9 cellular contexts compared by ENCODE assay signal in genomic region chr9:88476491-88477271, GRCh38. TPM values are rescaled to one million over a fixed set of nuclear protein-coding genes. Genes with fewer than 3 reads are reported as not detected.
DNase-seq lines count a peak whose midpoint lies in the region; ATAC-seq and TF ChIP-seq lines count a peak whose summit lies in the region.
"Had no signal": no experiment of that assay in that cellular context is flagged by ENCODE, and none has a peak within 500 bp of the region (broad histone marks: within the 10 kb centered on the region; RNA-seq: fewer than 3 reads in every experiment).

No MANE protein-coding gene starts in this region.

- no peak overlapping the region for H4K91ac ChIP-seq in H9 (ENCODE audit: insufficient read length, low read depth, low read length)

- H2BK12ac ChIP-seq in H9 (ENCODE audit: insufficient read length, low read depth, low read length) = no peak overlapping the region

- H2BK20ac ChIP-seq in H9 (ENCODE audit: low read depth, low read length, poor library complexity, severe bottlenecking) = no peak overlapping the region

- no peak overlapping the region for H3K56ac ChIP-seq in H9 (ENCODE audit: insufficient read length, low read depth, low read length)

- no peak overlapping the region for H3K4ac ChIP-seq in H9 (ENCODE audit: low read depth, low read length)

- H3K27me3 ChIP-seq in H9 (ENCODE audit: insufficient read depth, low read length) (no peaks in the 10 kb centered on the region), left lung (no peaks in the 10 kb centered on the region)

- peak; percentile 64 for DNase-seq in Caki2 (ENCODE audit: low read depth)
- DNase-seq in H9 = no peak
- peak in 2 of 3 donors; percentile 3 to 7 for DNase-seq in immature natural killer cell
- no peak for DNase-seq in T-helper 17 cell
- no peak for DNase-seq in SHP77 (lab: John Stamatoyannopoulos, UW)
- DNase-seq in left lung = no peak
- no peak for DNase-seq in SK-N-DZ (ENCODE audit: low spot score)

- no peak overlapping the region for H3T11ph ChIP-seq in H9 (ENCODE audit: low read length)

- H3K23me2 ChIP-seq in H9 (ENCODE audit: insufficient read length, low read depth, low read length, poor library complexity, severe bottlenecking) = no peaks in the 10 kb centered on the region

- H2BK15ac ChIP-seq in H9 (ENCODE audit: low read depth, low read length) = no peak overlapping the region

- in situ Hi-C loops in Caki2 (cut with HindIII; ENCODE audit: low pct_unique_long_range_greater_than_20kb, low sequenced_read_pairs) = no loop called here

- H3K4me1 Mint-ChIP-seq in H9 (no peaks in the 10 kb centered on the region; a peak in 1 of 4 replicates), immature natural killer cell (peaks cover 10 to 24% of the 10 kb centered on the region in 2 donors), T-helper 17 cell (peaks cover 2% of the 10 kb centered on the region)
- peaks cover 17% of the 10 kb centered on the region for H3K4me1 Mint-ChIP-seq in T-helper 1 cell treated with Interleukin-12 subunit alpha and Interleukin-12 subunit beta and Interleukin-4 antibody, amounts not matched to agents 30 μg/mL and 1 μg/mL, for 36 hours (ENCODE audit: low read depth)

- no peak overlapping the region for H2AFZ ChIP-seq in H9 (ENCODE audit: low read length)

- no peaks in the 10 kb centered on the region for H3K9me3 Mint-ChIP-seq in H9
- H3K9me3 Mint-ChIP-seq in T-helper 1 cell treated with Interleukin-12 subunit alpha and Interleukin-12 subunit beta and Interleukin-4 antibody, amounts not matched to agents 30 μg/mL and 1 μg/mL, for 36 hours = no peaks in the 10 kb centered on the region
- H3K9me3 Mint-ChIP-seq in immature natural killer cell = no peaks in the 10 kb centered on the region

- no peak overlapping the region for H2AK5ac ChIP-seq in H9 (ENCODE audit: insufficient read length, low read length)

- intact Hi-C loops in left lung (cut with DNase I) = no loop called here

- TF ChIP-seq CTCF in H9 (conservative IDR thresholded peaks at IDR 0.05) (no peak), left lung (IDR thresholded peaks at IDR 0.05) (no peak)

- H3K79me1 ChIP-seq in H9 (ENCODE audit: insufficient read depth, low read depth, low read length, poor library complexity, severe bottlenecking) = peaks cover 4% of the 10 kb centered on the region

- H3K4me1 ChIP-seq in H9 (ENCODE audit: insufficient read depth, low read length) = no peaks in the 10 kb centered on the region
- H3K4me1 ChIP-seq in left lung = no peaks in the 10 kb centered on the region

- peaks cover 0 to 38% (median 15%) of the 10 kb centered on the region in 3 experiments; a peak in 6 of 7 replicates for H3K36me3 Mint-ChIP-seq in H9 (ENCODE audit: insufficient read depth in 1 of 3, low read depth in 3 of 3)
- peaks cover 12% of the 10 kb centered on the region for H3K36me3 Mint-ChIP-seq in T-helper 1 cell treated with Interleukin-12 subunit alpha and Interleukin-12 subunit beta and Interleukin-4 antibody, amounts not matched to agents 30 μg/mL and 1 μg/mL, for 36 hours (ENCODE audit: low read depth)
- peaks cover 9 to 33% (median 12%) of the 10 kb centered on the region in 3 donors for H3K36me3 Mint-ChIP-seq in immature natural killer cell
- H3K36me3 Mint-ChIP-seq in T-helper 17 cell (ENCODE audit: low read depth) = peaks cover 3% of the 10 kb centered on the region

- no peak overlapping the region for H3K18ac ChIP-seq in H9 (ENCODE audit: insufficient read length, low read depth, low read length)

- no peaks in the 10 kb centered on the region for H4K20me1 ChIP-seq in H9 (ENCODE audit: control insufficient read depth, insufficient read depth, insufficient read length)

- H3K27ac ChIP-seq in H9 (ENCODE audit: insufficient read length, low read depth, low read length) (peak overlapping the region; percentile 40), left lung (no peak overlapping the region)

- no peak overlapping the region for H3K14ac ChIP-seq in H9 (ENCODE audit: insufficient read depth, low read length)

- no peak overlapping the region for H3K9ac ChIP-seq in H9 (ENCODE audit: extremely low read depth, insufficient read length, low read length)

- H3K9me3 ChIP-seq in H9 (ENCODE audit: control insufficient read depth, low read depth, low read length) (no peaks in the 10 kb centered on the region), T-helper 17 cell (ENCODE audit: control insufficient read depth, low read length, poor library complexity, severe bottlenecking) (no peaks in the 10 kb centered on the region), left lung (no peaks in the 10 kb centered on the region)

- H3K4me3 ChIP-seq in left lung = no peak overlapping the region

- H4K5ac ChIP-seq in H9 (ENCODE audit: insufficient read length, low read depth, low read length) = no peak overlapping the region

- no CpG with 5 or more reads among the region's 11 CpGs for WGBS in H9 (ENCODE audit: extremely low coverage, insufficient read length, low lambda C conversion rate)

- no peaks in the 10 kb centered on the region; the same call in 1 of the 2 replicates for H3K79me2 ChIP-seq in H9 (ENCODE audit: insufficient read depth, low read length)

- H4K8ac ChIP-seq in H9 (replicated peaks; ENCODE audit: insufficient read length, low read depth, low read length) = no peak overlapping the region

- no peak overlapping the region for H2BK5ac ChIP-seq in H9 (ENCODE audit: insufficient read length, low read length)

- no peak overlapping the region for H3K4me2 ChIP-seq in H9 (ENCODE audit: insufficient read depth, insufficient read length, low read length)

- H3K4me3 Mint-ChIP-seq in H9 (no peak overlapping the region), immature natural killer cell (peak overlapping the region in 1 of 5 donors; percentile 7), T-helper 17 cell (no peak overlapping the region)
- H3K4me3 Mint-ChIP-seq in T-helper 1 cell treated with Interleukin-12 subunit alpha and Interleukin-12 subunit beta and Interleukin-4 antibody, amounts not matched to agents 30 μg/mL and 1 μg/mL, for 36 hours = no peak overlapping the region

- no peak overlapping the region for H3K23ac ChIP-seq in H9 (ENCODE audit: insufficient read length, low read depth, low read length)

- H3K36me3 ChIP-seq in left lung = peaks cover 0 to 28% of the 10 kb centered on the region in 2 donors

- no peak overlapping the region for H2BK120ac ChIP-seq in H9 (ENCODE audit: low read depth, low read length, poor library complexity, severe bottlenecking)

- no peak for ATAC-seq in T-helper 17 cell
- no peak for ATAC-seq in left lung

- no peaks in the 10 kb centered on the region; the same call in 1 of the 2 replicates for H3K27me3 Mint-ChIP-seq in H9 (ENCODE audit: low read depth)
- no peaks in the 10 kb centered on the region for H3K27me3 Mint-ChIP-seq in T-helper 1 cell treated with Interleukin-12 subunit alpha and Interleukin-12 subunit beta and Interleukin-4 antibody, amounts not matched to agents 30 μg/mL and 1 μg/mL, for 36 hours (ENCODE audit: low read depth)
- H3K27me3 Mint-ChIP-seq in immature natural killer cell (ENCODE audit: low read depth in 3 of 3) = no peaks in the 10 kb centered on the region
- H3K27me3 Mint-ChIP-seq in T-helper 17 cell = no peaks in the 10 kb centered on the region

- H3K27ac Mint-ChIP-seq in H9 (peak overlapping the region in 1 of 3 experiments; percentile 28; a peak in 1 of 7 replicates), immature natural killer cell (no peak overlapping the region), T-helper 17 cell (no peak overlapping the region)
- H3K27ac Mint-ChIP-seq in T-helper 1 cell treated with Interleukin-12 subunit alpha and Interleukin-12 subunit beta and Interleukin-4 antibody, amounts not matched to agents 30 μg/mL and 1 μg/mL, for 36 hours = peak overlapping the region; percentile 45

RNA-seq across cellular contexts. Expression of gene NXNL2, which starts 58.3 kb away (rescaled TPM):
- 6.9 and 7.8 TPM in 2 replicates for total RNA-seq in Caki2 (2014; rRNA removed; shearing (Covaris generic); ENCODE audit: low replicate concordance)
- total RNA-seq in H9 (2021) (0.33 and 0.57 TPM in 2 replicates), T-helper 17 cell (not detected), left lung (under 1 TPM in 1 of 2 donors, not detected in 1; 0.29 TPM)
- polyA plus RNA-seq in immature natural killer cell = not detected
- polyA plus RNA-seq in SK-N-DZ (2014; cell fraction: cytosol; rRNA removed) = 0.16 TPM in 1 of 2 replicates, not detected in the other
- polyA plus RNA-seq in SK-N-DZ (2014; cell fraction: nucleus; rRNA removed) = not detected in 2 replicates
- total RNA-seq: mononuclear cell had no signal

Comparison
In these comparisons a context has a peak if more than half of its experiments do, and no peak if none do; other contexts are left out.
1. DNase-seq: peak in Caki2 (single experiment) and immature natural killer cell (2 of 3); none in H9 (single experiment), T-helper 17 cell (0 of 3), SHP77 (0 of 2), left lung (0 of 2) and SK-N-DZ (single experiment).